ENCODE assay signal across 8 cellular contexts in genomic region chr6:158334534-158334933, GRCh38.
"Had no signal": no experiment of that assay in that cellular context is flagged by ENCODE, and none has a peak within 500 bp of the region (broad histone marks: within the 10 kb centered on the region; RNA-seq: fewer than 3 reads in every experiment).

No MANE protein-coding gene starts in this region.

- FAIRE-seq: HepG2, HTR-8/SVneo had no signal

- H3K9ac ChIP-seq: KMS-11 had no signal

- H3K4me3 Mint-ChIP-seq: IgD-negative memory B cell had no signal

- H3K27ac ChIP-seq: HL-60, KMS-11 had no signal

- H3K27ac Mint-ChIP-seq: IgD-negative memory B cell had no signal

- ATAC-seq: HepG2 had no signal

- H3K4me2 ChIP-seq: KMS-11 had no signal

- H3K27me3 Mint-ChIP-seq: IgD-negative memory B cell had no signal

- DNase-seq: IMR-90, KBM-7, KG1 had no signal

- H3K9me3 Mint-ChIP-seq: IgD-negative memory B cell had no signal
